3 cellular contexts compared by ENCODE assay signal in genomic region chr20:7428946-7429345, GRCh38.
A peak's percentile ranks its signal among the peaks of the same experiment; 100 is the strongest.
TF ChIP-seq lines count a peak whose summit lies in the region.

No MANE protein-coding gene starts in this region.

TF ChIP-seq in HepG2, 621 proteins besides CTCF, POLR2A, EP300 and RAD21:
- TF ChIP-seq ZGPAT (CRISPR knock-in tag; IDR thresholded peaks at IDR 0.05) (no peak), MAFF (IDR thresholded peaks at IDR 0.05; ENCODE audit: low read depth, low read length) (peak; percentile 70), MAFK (conservative IDR thresholded peaks at IDR 0.05 in 1 of 2, IDR thresholded peaks at IDR 0.05 in 1 of 2; ENCODE audit: low read length in 2 of 2) (peak; percentile 74 to 85)

TF ChIP-seq in A549, 52 proteins besides CTCF, POLR2A, EP300 and RAD21:
- TF ChIP-seq RARB (CRISPR knock-in tag; IDR thresholded peaks at IDR 0.05), result no peak
- TF ChIP-seq MAFK (IDR thresholded peaks at IDR 0.05; ENCODE audit: partially characterized antibody), result peak; percentile 79
TF ChIP-seq in A549: peak in this region for 1.

TF ChIP-seq in IMR-90, 13 proteins besides CTCF, POLR2A, EP300 and RAD21:
- TF ChIP-seq RFX5 (IDR thresholded peaks at IDR 0.05; ENCODE audit: low read depth, low read length) (no peak), MAFK (IDR thresholded peaks at IDR 0.05; ENCODE audit: low read depth, low read length) (peak; percentile 79)
